In genomic region chr1:44934786-44935185, GRCh38 we compare ENCODE assay signal across 21 cellular contexts.
"Had no signal": no experiment of that assay in that cellular context is flagged by ENCODE, and none has a peak within 500 bp of the region (broad histone marks: within the 10 kb centered on the region; RNA-seq: fewer than 3 reads in every experiment).

No MANE protein-coding gene starts in this region.

- H3K9me3 ChIP-seq: left ventricle myocardium inferior, ovary, stomach, testis, thyroid gland, transverse colon, upper lobe of left lung, vagina had no signal

- H3K4me1 ChIP-seq: left ventricle myocardium inferior, stomach, thyroid gland, transverse colon, upper lobe of left lung, vagina had no signal

- H3K4me3 ChIP-seq: left ventricle myocardium inferior, lung, ovary, skin epidermis, stomach, testis, thyroid gland, transverse colon, upper lobe of left lung, vagina had no signal

- H3K27ac ChIP-seq: left ventricle myocardium inferior, ovary, skin epidermis, stomach, testis, thyroid gland, transverse colon, upper lobe of left lung, vagina had no signal

- H3K27me3 ChIP-seq: ovary, stomach, testis, thyroid gland, transverse colon, upper lobe of left lung, vagina had no signal

- DNase-seq: islet precursor cell; left ventricle myocardium inferior; mesendoderm; naive B cell; natural killer cell; ovary; right cardiac atrium; stimulated activated CD4-positive, alpha-beta T cell treated with anti-CD3 and anti-CD28 coated beads, Interleukin-12 subunit alpha, Interleukin-12 subunit beta, amount 100 ng/mL, for 4 hours; stimulated activated CD4-positive, alpha-beta T cell treated with anti-CD3 and anti-CD28 coated beads, Interleukin-15, amount 100 ng/mL, for 24 hours; stimulated activated CD4-positive, alpha-beta T cell treated with anti-CD3 and anti-CD28 coated beads, Interleukin-2, amount 100 ng/mL, for 24 hours; stimulated activated CD4-positive, alpha-beta T cell treated with anti-CD3 and anti-CD28 coated beads, Interleukin-4, amount 100 ng/mL, for 1 hour; stimulated activated naive B cell treated with anti-CD40 and anti-IgM and Interleukin-4, amounts not matched to agents 10 μg/mL and 1 μg/mL and 100 μg/mL, for 72 hours; stimulated activated naive CD8-positive, alpha-beta T cell treated with anti-CD3 and anti-CD28 coated beads, Interleukin-15, Interleukin-2, amounts not matched to agents 100 U/mL and 50 U/mL, for 24 hours; stomach; testis; thyroid gland; transverse colon; upper lobe of left lung had no signal

- H3K36me3 ChIP-seq: ovary, thyroid gland, transverse colon, upper lobe of left lung, vagina had no signal
